8 cellular contexts compared by ENCODE assay signal in genomic region chr2:84302513-84303412, GRCh38.
DNase-seq lines count a peak whose midpoint lies in the region; ATAC-seq, FAIRE-seq and TF ChIP-seq lines count a peak whose summit lies in the region.

No MANE protein-coding gene starts in this region.

- H3K27me3 ChIP-seq in fibroblast of lung (ENCODE audit: control insufficient read depth, insufficient read depth, low read length) (no peaks in the 10 kb centered on the region), neural progenitor cell (no peaks in the 10 kb centered on the region)

- CTCF ChIA-PET in activated CD4-positive, alpha-beta T cell treated with anti-CD3 and anti-CD28 coated beads, Interleukin-2, amount 10 ng/mL, durations not matched to agents 7 days and 5 days (lab: Charles Lee), result interaction anchor here (0.9 to 1.1 kb wide), 2 partner anchors 18 to 24 kb away, joined by 3 read pairs; no protein-coding TSS in a partner anchor

- H3K36me3 ChIP-seq in fibroblast of lung (ENCODE audit: control insufficient read depth, insufficient read depth, low read length) (no peaks in the 10 kb centered on the region), neural progenitor cell (no peaks in the 10 kb centered on the region)

- H3K27ac Mint-ChIP-seq in activated CD4-positive, alpha-beta T cell treated with anti-CD3 and anti-CD28 coated beads, Interleukin-2, amount 10 ng/mL, durations not matched to agents 7 days and 5 days, result no peak overlapping the region
- H3K27ac Mint-ChIP-seq in neural progenitor cell, result no peak overlapping the region

- POLR2A ChIA-PET in activated CD4-positive, alpha-beta T cell treated with anti-CD3 and anti-CD28 coated beads, Interleukin-2, amount 10 ng/mL, durations not matched to agents 7 days and 5 days (lab: Charles Lee), result no interaction called here

- H3K4me3 Mint-ChIP-seq in activated CD4-positive, alpha-beta T cell treated with anti-CD3 and anti-CD28 coated beads, Interleukin-2, amount 10 ng/mL, durations not matched to agents 7 days and 5 days, result no peak overlapping the region
- H3K4me3 Mint-ChIP-seq in neural progenitor cell, result no peak overlapping the region

- peak; percentile 94 for TF ChIP-seq CTCF in D721Med (IDR thresholded peaks at IDR 0.05; ENCODE audit: insufficient read depth, missing control alignments)
- TF ChIP-seq CTCF in fibroblast of lung (conservative IDR thresholded peaks at IDR 0.05 in 1 of 2, IDR thresholded peaks at IDR 0.05 in 1 of 2; ENCODE audit: low read depth in 1 of 2, low read length in 2 of 2), result peak; percentile 84 to 97
- TF ChIP-seq CTCF in neural progenitor cell (IDR thresholded peaks at IDR 0.05), result peak; percentile 88

- H2AFZ ChIP-seq in fibroblast of lung (ENCODE audit: low read length), result no peak overlapping the region
- H2AFZ ChIP-seq in neural progenitor cell (replicated peaks), result peak overlapping the region; percentile 47

- ATAC-seq in GM19023 (IDR thresholded peaks at IDR 0.05; ENCODE audit: unreplicated experiment), result peak; percentile 97
- ATAC-seq in HG03060 (IDR thresholded peaks at IDR 0.05; ENCODE audit: low read depth, unreplicated experiment), result peak; percentile 90

- no peaks in the 10 kb centered on the region for H3F3A ChIP-seq in neural progenitor cell (ENCODE audit: low read depth)

- DNase-seq in D721Med (ENCODE audit: insufficient read length, low spot score) (peak; percentile 40), NCI-H2171 (lab: John Stamatoyannopoulos, UW) (peak; percentile 3), fibroblast of lung (ENCODE audit: low read depth in 2 of 2) (peak; percentile 23 to 45), neural progenitor cell (ENCODE audit: low spot score) (peak; percentile 69), cerebellum (ENCODE audit: low spot score) (no peak)
- peak; percentile 62 for DNase-seq in activated CD4-positive, alpha-beta T cell treated with anti-CD3 and anti-CD28 coated beads, Interleukin-2, amount 10 ng/mL, durations not matched to agents 7 days and 5 days

- H3K9me3 Mint-ChIP-seq in activated CD4-positive, alpha-beta T cell treated with anti-CD3 and anti-CD28 coated beads, Interleukin-2, amount 10 ng/mL, durations not matched to agents 7 days and 5 days, result no peaks in the 10 kb centered on the region
- H3K9me3 Mint-ChIP-seq in neural progenitor cell, result peaks cover 25% of the 10 kb centered on the region

- peak; percentile 44 for FAIRE-seq in D721Med (lab: Jason Lieb, UNC)

- no peaks in the 10 kb centered on the region for H3K4me1 Mint-ChIP-seq in activated CD4-positive, alpha-beta T cell treated with anti-CD3 and anti-CD28 coated beads, Interleukin-2, amount 10 ng/mL, durations not matched to agents 7 days and 5 days
- peaks cover 6% of the 10 kb centered on the region for H3K4me1 Mint-ChIP-seq in neural progenitor cell

- no peak overlapping the region for H3K4me2 ChIP-seq in fibroblast of lung (ENCODE audit: extremely low read depth, insufficient read depth, low read length)
- no peak overlapping the region for H3K4me2 ChIP-seq in neural progenitor cell

- H3K4me1 ChIP-seq in fibroblast of lung (ENCODE audit: control insufficient read depth, extremely low read depth, insufficient read depth, low read length) (no peaks in the 10 kb centered on the region), neural progenitor cell (peaks cover 7% of the 10 kb centered on the region)

- no peaks in the 10 kb centered on the region for H3K79me2 ChIP-seq in fibroblast of lung (ENCODE audit: control insufficient read depth, insufficient read depth, low read length)
- no peaks in the 10 kb centered on the region for H3K79me2 ChIP-seq in neural progenitor cell (ENCODE audit: low read depth)

- H3K4me3 ChIP-seq in fibroblast of lung (replicated peaks in 1 of 4; ENCODE audit: control extremely low read depth in 1 of 4, insufficient read depth in 1 of 4, low read depth in 3 of 4, low read length in 4 of 4) (no peak overlapping the region), neural progenitor cell (no peak overlapping the region)

- peaks cover 4% of the 10 kb centered on the region for H3K27me3 Mint-ChIP-seq in activated CD4-positive, alpha-beta T cell treated with anti-CD3 and anti-CD28 coated beads, Interleukin-2, amount 10 ng/mL, durations not matched to agents 7 days and 5 days
- H3K27me3 Mint-ChIP-seq in neural progenitor cell (ENCODE audit: insufficient read depth, low read depth), result peaks cover under 1% of the 10 kb centered on the region

- H3K27ac ChIP-seq in fibroblast of lung (ENCODE audit: insufficient read depth, low read length) (no peak overlapping the region), neural progenitor cell (no peak overlapping the region)

- H3K9ac ChIP-seq in fibroblast of lung (ENCODE audit: insufficient read depth, low read length) (no peak overlapping the region), neural progenitor cell (no peak overlapping the region)

- no peaks in the 10 kb centered on the region for H4K20me1 ChIP-seq in fibroblast of lung (ENCODE audit: control insufficient read depth, extremely low read depth, insufficient read depth, low read length)
- H4K20me1 ChIP-seq in neural progenitor cell (ENCODE audit: low read depth), result no peaks in the 10 kb centered on the region

- H3K9me3 ChIP-seq in fibroblast of lung (ENCODE audit: control insufficient read depth, insufficient read depth, low read depth, low read length), result no peaks in the 10 kb centered on the region
- H3K9me3 ChIP-seq in neural progenitor cell (ENCODE audit: low read depth), result no peaks in the 10 kb centered on the region

- H3K36me3 Mint-ChIP-seq in activated CD4-positive, alpha-beta T cell treated with anti-CD3 and anti-CD28 coated beads, Interleukin-2, amount 10 ng/mL, durations not matched to agents 7 days and 5 days (ENCODE audit: low read depth), result no peaks in the 10 kb centered on the region
- peaks cover 2% of the 10 kb centered on the region for H3K36me3 Mint-ChIP-seq in neural progenitor cell
